Comparison of ENCODE assay signal across 30 cellular contexts in genomic region chr4:144185086-144185485, GRCh38. TPM values are rescaled to one million over a fixed set of nuclear protein-coding genes. Genes with fewer than 3 reads are reported as not detected.
"Had no signal": no experiment of that assay in that cellular context is flagged by ENCODE, and none has a peak within 500 bp of the region (broad histone marks: within the 10 kb centered on the region; RNA-seq: fewer than 3 reads in every experiment).

No MANE protein-coding gene starts in this region.

- H3K9me3 ChIP-seq: breast epithelium, lower lobe of right lung, mucosa of descending colon, sigmoid colon, uterus had no signal

- H3K4me3 ChIP-seq: breast epithelium, lower lobe of right lung, mucosa of descending colon, sigmoid colon, smooth muscle cell, uterus had no signal

- H3K4me3 Mint-ChIP-seq: activated B cell treated with CpG ODN at 0.5 μM for 24 hours; activated CD4-positive, alpha-beta T cell treated with anti-CD3 and anti-CD28 coated beads for 36 hours; activated naive CD8-positive, alpha-beta T cell treated with anti-CD3 and anti-CD28 coated beads for 36 hours; activated T-cell treated with anti-CD3 and anti-CD28 coated beads, Interleukin-2, amount 50 U/mL, for 24 hours; central memory CD8-positive, alpha-beta T cell; neural crest cell; stimulated activated naive B cell treated with anti-CD40 and anti-IgM and Interleukin-4, amounts not matched to agents 10 μg/mL and 1 μg/mL and 100 μg/mL, for 72 hours had no signal

- H3K9me3 Mint-ChIP-seq: activated B cell treated with CpG ODN at 0.5 μM for 24 hours; activated naive CD8-positive, alpha-beta T cell treated with anti-CD3 and anti-CD28 coated beads for 36 hours; activated T-cell treated with anti-CD3 and anti-CD28 coated beads, Interleukin-2, amount 50 U/mL, for 24 hours; activated T-helper 2 cell treated with anti-CD3 and anti-CD28 coated beads, Interferon-gamma antibody, Interleukin-2, Interleukin-4, amounts not matched to agents 10 μg/mL and 5 μg/mL and 100 μg/mL, durations not matched to agents 14 hours and 24 hours and 36 hours; central memory CD8-positive, alpha-beta T cell; neural crest cell; stimulated activated naive B cell treated with anti-CD40 and anti-IgM and Interleukin-4, amounts not matched to agents 10 μg/mL and 1 μg/mL and 100 μg/mL, for 72 hours had no signal

- H3K4me1 ChIP-seq: breast epithelium, lower lobe of right lung, uterus had no signal

- DNase-seq: activated B cell treated with CpG ODN at 0.5 μM for 24 hours; activated CD4-positive, alpha-beta T cell treated with anti-CD3 and anti-CD28 coated beads for 36 hours; activated CD4-positive, alpha-beta T cell treated with anti-CD3 and anti-CD28 coated beads, Interleukin-2, amount 50 U/mL, for 4 hours; activated CD8-positive, alpha-beta memory T cell treated with anti-CD3 and anti-CD28 coated beads for 24 hours; activated CD8-positive, alpha-beta memory T cell treated with anti-CD3 and anti-CD28 coated beads, Interleukin-2, amount 50 U/mL, for 4 hours; activated naive CD4-positive, alpha-beta T cell; activated naive CD8-positive, alpha-beta T cell treated with anti-CD3 and anti-CD28 coated beads for 36 hours; activated T-cell treated with anti-CD3 and anti-CD28 coated beads, Interleukin-2, amount 50 U/mL, for 24 hours; amniotic stem cell; effector memory CD4-positive, alpha-beta T cell; foreskin melanocyte; kidney; lower lobe of right lung; mesendoderm; mucosa of descending colon; sigmoid colon; stimulated activated CD4-positive, alpha-beta T cell treated with anti-CD3 and anti-CD28 coated beads, Interleukin-15, amount 100 ng/mL, for 24 hours; stimulated activated naive B cell treated with anti-CD40 and anti-IgM and Interleukin-4, amounts not matched to agents 10 μg/mL and 1 μg/mL and 100 μg/mL, for 72 hours; trophoblast cell; uterus had no signal

- ATAC-seq: activated CD4-positive, alpha-beta T cell treated with anti-CD3 and anti-CD28 coated beads for 36 hours; esophagus mucosa; lower lobe of right lung; mucosa of descending colon; stimulated activated naive B cell treated with anti-CD40 and anti-IgM and Interleukin-4, amounts not matched to agents 10 μg/mL and 1 μg/mL and 100 μg/mL, for 72 hours had no signal

- H3K4me2 ChIP-seq: smooth muscle cell had no signal

- H3K27ac Mint-ChIP-seq: activated B cell treated with CpG ODN at 0.5 μM for 24 hours; activated CD4-positive, alpha-beta T cell treated with anti-CD3 and anti-CD28 coated beads for 36 hours; activated naive CD8-positive, alpha-beta T cell treated with anti-CD3 and anti-CD28 coated beads for 36 hours; activated T-cell treated with anti-CD3 and anti-CD28 coated beads, Interleukin-2, amount 50 U/mL, for 24 hours; activated T-helper 2 cell treated with anti-CD3 and anti-CD28 coated beads, Interferon-gamma antibody, Interleukin-2, Interleukin-4, amounts not matched to agents 10 μg/mL and 5 μg/mL and 100 μg/mL, durations not matched to agents 14 hours and 24 hours and 36 hours; stimulated activated naive B cell treated with anti-CD40 and anti-IgM and Interleukin-4, amounts not matched to agents 10 μg/mL and 1 μg/mL and 100 μg/mL, for 72 hours had no signal

- H3K36me3 Mint-ChIP-seq: activated naive CD8-positive, alpha-beta T cell treated with anti-CD3 and anti-CD28 coated beads for 36 hours; stimulated activated naive B cell treated with anti-CD40 and anti-IgM and Interleukin-4, amounts not matched to agents 10 μg/mL and 1 μg/mL and 100 μg/mL, for 72 hours had no signal

- H3K27me3 Mint-ChIP-seq: stimulated activated naive B cell treated with anti-CD40 and anti-IgM and Interleukin-4, amounts not matched to agents 10 μg/mL and 1 μg/mL and 100 μg/mL, for 72 hours had no signal

- H3K27ac ChIP-seq: breast epithelium, lower lobe of right lung, sigmoid colon, uterus had no signal

- H3K36me3 ChIP-seq: breast epithelium, lower lobe of right lung, sigmoid colon, uterus had no signal

- H3K27me3 ChIP-seq: breast epithelium, sigmoid colon, uterus had no signal

- H3K4me1 Mint-ChIP-seq: activated CD4-positive, alpha-beta T cell treated with anti-CD3 and anti-CD28 coated beads for 36 hours; activated naive CD8-positive, alpha-beta T cell treated with anti-CD3 and anti-CD28 coated beads for 36 hours; central memory CD8-positive, alpha-beta T cell had no signal

RNA-seq across cellular contexts. Expression of gene GYPA, which starts 44.6 kb away (rescaled TPM):
- total RNA-seq: activated B cell treated with CpG ODN at 0.5 μM for 24 hours; activated CD4-positive, alpha-beta T cell treated with anti-CD3 and anti-CD28 coated beads for 36 hours; activated naive CD8-positive, alpha-beta T cell treated with anti-CD3 and anti-CD28 coated beads for 36 hours; activated T-helper 2 cell treated with anti-CD3 and anti-CD28 coated beads, Interferon-gamma antibody, Interleukin-2, Interleukin-4, amounts not matched to agents 10 μg/mL and 5 μg/mL and 100 μg/mL, durations not matched to agents 14 hours and 24 hours and 36 hours; breast epithelium; dermis microvascular lymphatic vessel endothelial cell; endothelial cell of umbilical vein; esophagus mucosa; kidney; lower lobe of right lung; mucosa of descending colon; neural crest cell; omental fat pad; renal cortical epithelial cell; sigmoid colon; smooth muscle cell had no signal
